ENCODE assay signal across 19 cellular contexts in genomic region chr20:22700387-22700786, GRCh38.
DNase-seq lines count a peak whose midpoint lies in the region; ATAC-seq and TF ChIP-seq lines count a peak whose summit lies in the region.
"Had no signal": no experiment of that assay in that cellular context is flagged by ENCODE, and none has a peak within 500 bp of the region (broad histone marks: within the 10 kb centered on the region; RNA-seq: fewer than 3 reads in every experiment).

No MANE protein-coding gene starts in this region.

- H3K4me3 Mint-ChIP-seq in osteocyte (ENCODE audit: unreplicated experiment) = no peak overlapping the region

- H3K9me3 Mint-ChIP-seq in osteocyte (ENCODE audit: unreplicated experiment) = peaks cover 5% of the 10 kb centered on the region

- DNase-seq in EH (ENCODE audit: low read depth) (peak; percentile 48), NCI-H128 (lab: John Stamatoyannopoulos, UW; ENCODE audit: unreplicated experiment) (peak; percentile 63), mammary epithelial cell (no peak), osteocyte (ENCODE audit: extremely low spot score, unreplicated experiment) (no peak), GM13976 (ENCODE audit: low spot score) (no peak)
- no peak for DNase-seq in activated CD4-positive, alpha-beta T cell treated with anti-CD3 and anti-CD28 coated beads, Interleukin-2, amount 50 U/mL, for 4 hours
- DNase-seq: activated CD4-positive, alpha-beta T cell treated with anti-CD3 and anti-CD28 coated beads for 1 hour; DMS153; dorsolateral prefrontal cortex; IMR-90; mucosa of descending colon; NCI-H524; sigmoid colon; stimulated activated CD4-positive, alpha-beta T cell treated with anti-CD3 and anti-CD28 coated beads, Interleukin-2, amount 100 ng/mL, for 48 hours had no signal

- in situ Hi-C loops in mammary epithelial cell (cut with MboI; ENCODE audit: low sequenced_read_pairs in 2 of 2) = loop anchor here in 1 of 2 donors (25.0 kb wide), 1 partner anchor 337 kb away; the partner anchor contains the start of genes SSTR4 and THBD
- in situ Hi-C loops in GM13976 (cut with MboI; ENCODE audit: low sequenced_read_pairs, unreplicated experiment) = no loop called here

- no peaks in the 10 kb centered on the region for H3K79me2 ChIP-seq in mammary epithelial cell (ENCODE audit: insufficient read depth, low read length)

- peak overlapping the region; percentile 11 for H2AFZ ChIP-seq in mammary epithelial cell (ENCODE audit: low read depth, low read length)

- no peaks in the 10 kb centered on the region for H3K27me3 Mint-ChIP-seq in osteocyte (ENCODE audit: unreplicated experiment)

- no peak for TF ChIP-seq CTCF in mammary epithelial cell (conservative IDR thresholded peaks at IDR 0.05 in 1 of 2, IDR thresholded peaks at IDR 0.05 in 1 of 2; ENCODE audit: extremely low read depth in 1 of 2, insufficient read depth in 1 of 2, low read depth in 1 of 2, low read length in 2 of 2)
- no peak for TF ChIP-seq CTCF in osteocyte (IDR thresholded peaks at IDR 0.05)
- TF ChIP-seq CTCF in GM13976 (IDR thresholded peaks at IDR 0.05; ENCODE audit: borderline replicate concordance, control extremely low read depth, extremely low read depth, insufficient read depth, missing control alignments) = no peak

- no peak for ATAC-seq in GM19467 (IDR thresholded peaks at IDR 0.05; ENCODE audit: unreplicated experiment)
- ATAC-seq: esophagus mucosa, mucosa of descending colon had no signal

- H3K4me1 ChIP-seq in mammary epithelial cell (ENCODE audit: insufficient read depth, low read length) = peaks cover 27% of the 10 kb centered on the region
- H3K4me1 ChIP-seq: BLaER1 treated with 17β-estradiol and CSF1 and Interleukin-3, amounts not matched to agents 10 nM and 100 nM; sigmoid colon had no signal

- dilution Hi-C loops in mammary epithelial cell (cut with HindIII; ENCODE audit: low sequenced_read_pairs) = no loop called here

- CTCF ChIA-PET in mammary epithelial cell (lab: Charles Lee; ENCODE audit: low non-redundant PET) = interaction anchor here (0.5 kb wide), 1 partner anchor 245 kb away, joined by 3 read pairs; no protein-coding TSS in a partner anchor

- no peak overlapping the region for H3K27ac ChIP-seq in mammary epithelial cell (ENCODE audit: insufficient read depth, low read depth, low read length)
- H3K27ac ChIP-seq: BLaER1 treated with 17β-estradiol and CSF1 and Interleukin-3, amounts not matched to agents 10 nM and 100 nM; dorsolateral prefrontal cortex; sigmoid colon; SK-N-MC; suprapubic skin had no signal

- 0% methylated on average over 1 of the region's 1 CpG for WGBS in mammary epithelial cell (ENCODE audit: low coverage, missing lambda C conversion rate)

- no peak overlapping the region for H3K4me3 ChIP-seq in mammary epithelial cell (replicated peaks in 1 of 3; ENCODE audit: insufficient read depth in 1 of 3, low read depth in 2 of 3, low read length in 3 of 3)
- H3K4me3 ChIP-seq: BLaER1 treated with 17β-estradiol and CSF1 and Interleukin-3, amounts not matched to agents 10 nM and 100 nM; dorsolateral prefrontal cortex; mucosa of descending colon; sigmoid colon; SK-N-MC; suprapubic skin had no signal

- H3K9ac ChIP-seq in mammary epithelial cell (ENCODE audit: insufficient read depth, low read length) = no peak overlapping the region
- H3K9ac ChIP-seq: BLaER1 treated with 17β-estradiol and CSF1 and Interleukin-3, amounts not matched to agents 10 nM and 100 nM had no signal

- peaks cover 11% of the 10 kb centered on the region for H3K9me3 ChIP-seq in mammary epithelial cell (replicated peaks; ENCODE audit: insufficient read depth, low read length)
- H3K9me3 ChIP-seq: mucosa of descending colon, suprapubic skin had no signal

- H3K27me3 ChIP-seq in mammary epithelial cell (ENCODE audit: insufficient read depth, low read length) = no peaks in the 10 kb centered on the region
- H3K27me3 ChIP-seq: BLaER1 treated with 17β-estradiol and CSF1 and Interleukin-3, amounts not matched to agents 10 nM and 100 nM; dorsolateral prefrontal cortex; sigmoid colon; suprapubic skin had no signal

- no peak overlapping the region for H3K4me2 ChIP-seq in mammary epithelial cell (ENCODE audit: insufficient read depth, low read depth, low read length)
- H3K4me2 ChIP-seq: BLaER1 treated with 17β-estradiol and CSF1 and Interleukin-3, amounts not matched to agents 10 nM and 100 nM had no signal

- BruUV-seq in mammary epithelial cell (replicated peaks; lab: Mats Ljungman, UMichigan) = no TSS peak

- H3K4me1 Mint-ChIP-seq in osteocyte (ENCODE audit: unreplicated experiment) = peaks cover 8% of the 10 kb centered on the region

- H4K20me1 ChIP-seq in mammary epithelial cell (ENCODE audit: insufficient read depth, low read length) = no peaks in the 10 kb centered on the region
- H4K20me1 ChIP-seq: BLaER1 treated with 17β-estradiol and CSF1 and Interleukin-3, amounts not matched to agents 10 nM and 100 nM had no signal

- peaks cover 4% of the 10 kb centered on the region for H3K36me3 Mint-ChIP-seq in osteocyte (ENCODE audit: unreplicated experiment)

- H3K36me3 ChIP-seq in mammary epithelial cell (ENCODE audit: insufficient read depth, low read length) = no peaks in the 10 kb centered on the region
- H3K36me3 ChIP-seq: BLaER1 treated with 17β-estradiol and CSF1 and Interleukin-3, amounts not matched to agents 10 nM and 100 nM; sigmoid colon; suprapubic skin had no signal

- H3K27ac Mint-ChIP-seq in osteocyte (ENCODE audit: unreplicated experiment) = peak overlapping the region; percentile 74

- intact Hi-C loops in mammary epithelial cell (cut with micrococcal nuclease) = no loop called here

Comparison
In these comparisons a context has a peak if more than half of its experiments do, and no peak if none do; other contexts are left out.
1. DNase-seq: peak in EH (single experiment) and NCI-H128 (single experiment); none in mammary epithelial cell (single experiment), osteocyte (single experiment), activated CD4-positive, alpha-beta T cell treated with anti-CD3 and anti-CD28 coated beads, Interleukin-2, amount 50 U/mL, for 4 hours (0 of 2) and GM13976 (single experiment).